ENCODE assay signal across 15 cellular contexts in the genomic region with DNA sequence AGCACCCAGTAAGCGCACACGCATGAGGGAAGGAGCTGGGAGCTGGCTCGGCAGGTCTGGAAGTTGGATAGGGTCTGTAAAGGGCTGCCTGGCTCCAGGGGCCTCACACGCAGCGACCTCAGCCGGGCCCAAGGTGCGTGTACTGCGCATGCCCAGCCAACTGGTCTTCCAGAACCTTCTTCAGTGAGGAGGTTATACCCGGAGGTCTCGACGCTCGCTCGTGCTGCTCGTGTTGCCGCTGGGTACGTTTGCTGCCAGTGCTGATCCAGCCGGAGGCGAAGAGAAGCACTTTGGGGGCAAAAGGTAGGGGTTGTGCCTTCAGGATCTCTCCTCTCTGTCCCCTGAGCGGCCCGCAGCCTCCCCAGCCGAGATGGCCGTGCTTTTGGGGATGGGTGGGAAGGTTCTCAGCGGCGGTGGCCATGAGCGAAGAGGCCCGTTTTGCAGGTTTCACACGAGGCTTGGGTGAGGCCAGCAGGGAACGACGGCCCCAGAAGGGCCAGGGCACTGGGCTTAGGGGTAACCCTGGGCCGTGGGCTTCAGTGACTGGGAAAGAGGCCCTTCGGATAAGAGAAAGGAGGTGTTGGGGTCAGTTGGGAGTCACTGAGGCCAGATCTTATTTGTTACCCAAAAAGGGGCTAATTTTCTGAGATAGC. TPM values are rescaled to one million over a fixed set of nuclear protein-coding genes. Genes with fewer than 3 reads are reported as not detected.
A peak's percentile ranks its signal among the peaks of the same experiment; 100 is the strongest.
DNase-seq lines count a peak whose midpoint lies in the region; ATAC-seq and TF ChIP-seq lines count a peak whose summit lies in the region.
"Had no signal": no experiment of that assay in that cellular context is flagged by ENCODE, and none has a peak within 500 bp of the region (broad histone marks: within the 10 kb centered on the region; RNA-seq: fewer than 3 reads in every experiment).

No MANE protein-coding gene starts in this region.

- H3K27me3 Mint-ChIP-seq in activated T-helper 17 cell treated with anti-CD3 and anti-CD28 coated beads, Interleukin-2, amount 50 U/mL, for 72 hours: peaks cover 8% of the 10 kb centered on the region

- H3K4me3 ChIP-seq in SJSA1: no peak overlapping the region
- peak overlapping the region in 3 of 4 donors; percentile 27 to 48 (median 36) for H3K4me3 ChIP-seq in esophagus muscularis mucosa
- no peak overlapping the region for H3K4me3 ChIP-seq in transverse colon

- TF ChIP-seq CTCF in esophagus muscularis mucosa (IDR thresholded peaks at IDR 0.05) (no peak), omental fat pad (IDR thresholded peaks at IDR 0.05) (no peak), transverse colon (IDR thresholded peaks at IDR 0.05) (no peak)

- no peaks in the 10 kb centered on the region for H3K27me3 ChIP-seq in SJSA1 (replicated peaks)
- no peaks in the 10 kb centered on the region for H3K27me3 ChIP-seq in esophagus muscularis mucosa
- no peaks in the 10 kb centered on the region for H3K27me3 ChIP-seq in transverse colon

- H3K4me1 Mint-ChIP-seq in activated T-helper 17 cell treated with anti-CD3 and anti-CD28 coated beads, Interleukin-2, amount 50 U/mL, for 72 hours: no peaks in the 10 kb centered on the region
- H3K4me1 Mint-ChIP-seq: CD8-positive, alpha-beta memory T cell had no signal

- H3K4me3 Mint-ChIP-seq in activated T-helper 17 cell treated with anti-CD3 and anti-CD28 coated beads, Interleukin-2, amount 50 U/mL, for 72 hours: no peak overlapping the region
- H3K4me3 Mint-ChIP-seq: activated CD8-positive, alpha-beta T cell treated with anti-CD3 and anti-CD28 coated beads, Interleukin-2, amount 10 ng/mL, durations not matched to agents 7 days and 5 days; CD8-positive, alpha-beta memory T cell had no signal

- TF ChIP-seq EP300 in esophagus muscularis mucosa (IDR thresholded peaks at IDR 0.05) (no peak), transverse colon (IDR thresholded peaks at IDR 0.05; ENCODE audit: low read depth) (no peak)

- intact Hi-C loops in esophagus muscularis mucosa (cut with DNase I): no loop called here
- intact Hi-C loops in transverse colon (cut with DNase I; ENCODE audit: low total_unique reads): no loop called here

- in situ Hi-C loops in transverse colon (cut with MboI; ENCODE audit: low pct_ligation_motif_present in 1 of 4, low pct_unique_long_range_greater_than_20kb in 1 of 4, low sequenced_read_pairs in 3 of 4): no loop called here

- no peak for DNase-seq in SJSA1 (ENCODE audit: low read depth in 1 of 2, low spot score in 2 of 2)
- DNase-seq in esophagus muscularis mucosa (ENCODE audit: extremely low spot score): no peak
- no peak for DNase-seq in omental fat pad (ENCODE audit: low spot score)
- DNase-seq in transverse colon: no peak
- no peak for DNase-seq in A172 (ENCODE audit: low spot score)
- DNase-seq in NCI-H82 treated with DMSO at 0.1 percent for 48 hours (lab: John Stamatoyannopoulos, UW; ENCODE audit: unreplicated experiment): no peak
- DNase-seq: activated CD8-positive, alpha-beta T cell treated with anti-CD3 and anti-CD28 coated beads, Interleukin-2, amount 10 ng/mL, durations not matched to agents 7 days and 5 days; activated naive CD4-positive, alpha-beta T cell treated with Interleukin-2 at 50 U/mL for 16 hours; CD8-positive, alpha-beta memory T cell; KBM-7; NCI-H1694 treated with DMSO at 0.1 percent for 48 hours; NCI-H510A treated with DMSO at 0.1 percent for 48 hours; stimulated activated CD4-positive, alpha-beta T cell treated with anti-CD3 and anti-CD28 coated beads, Interleukin-4, amount 100 ng/mL, for 24 hours; stimulated activated naive B cell treated with anti-CD40 and anti-IgM and Interleukin-4, amounts not matched to agents 10 μg/mL and 1 μg/mL and 100 μg/mL, for 72 hours had no signal

- H3K9me3 ChIP-seq in SJSA1 (replicated peaks) (no peaks in the 10 kb centered on the region; the same call in 1 of the 2 replicates), esophagus muscularis mucosa (no peaks in the 10 kb centered on the region), transverse colon (no peaks in the 10 kb centered on the region)

- H3K9me3 Mint-ChIP-seq in activated T-helper 17 cell treated with anti-CD3 and anti-CD28 coated beads, Interleukin-2, amount 50 U/mL, for 72 hours: no peaks in the 10 kb centered on the region
- H3K9me3 Mint-ChIP-seq: CD8-positive, alpha-beta memory T cell; stimulated activated naive B cell treated with anti-CD40 and anti-IgM and Interleukin-4, amounts not matched to agents 10 μg/mL and 1 μg/mL and 100 μg/mL, for 72 hours had no signal

- no peaks in the 10 kb centered on the region for H3K36me3 ChIP-seq in SJSA1
- no peaks in the 10 kb centered on the region for H3K36me3 ChIP-seq in esophagus muscularis mucosa
- no peaks in the 10 kb centered on the region for H3K36me3 ChIP-seq in transverse colon

- H3K4me1 ChIP-seq in SJSA1 (replicated peaks): peaks cover 34% of the 10 kb centered on the region
- peaks cover 5 to 20% (median 14%) of the 10 kb centered on the region in 4 donors for H3K4me1 ChIP-seq in esophagus muscularis mucosa
- peaks cover 0 to 40% (median 0%) of the 10 kb centered on the region in 4 donors for H3K4me1 ChIP-seq in transverse colon

- no peak for TF ChIP-seq POLR2A in esophagus muscularis mucosa (IDR thresholded peaks at IDR 0.05; ENCODE audit: low read depth)
- no peak for TF ChIP-seq POLR2A in transverse colon (IDR thresholded peaks at IDR 0.05)

- no peaks in the 10 kb centered on the region for H3K36me3 Mint-ChIP-seq in activated T-helper 17 cell treated with anti-CD3 and anti-CD28 coated beads, Interleukin-2, amount 50 U/mL, for 72 hours (ENCODE audit: low read depth)
- H3K36me3 Mint-ChIP-seq: CD8-positive, alpha-beta memory T cell; stimulated activated naive B cell treated with anti-CD40 and anti-IgM and Interleukin-4, amounts not matched to agents 10 μg/mL and 1 μg/mL and 100 μg/mL, for 72 hours had no signal

- H3K27ac Mint-ChIP-seq in activated T-helper 17 cell treated with anti-CD3 and anti-CD28 coated beads, Interleukin-2, amount 50 U/mL, for 72 hours: no peak overlapping the region
- H3K27ac Mint-ChIP-seq: activated CD8-positive, alpha-beta T cell treated with anti-CD3 and anti-CD28 coated beads, Interleukin-2, amount 10 ng/mL, durations not matched to agents 7 days and 5 days; CD8-positive, alpha-beta memory T cell had no signal

- 99% methylated on average over 24 of the region's 31 CpGs for WGBS in esophagus muscularis mucosa
- WGBS in transverse colon (ENCODE audit: low coverage in 1 of 2), 2 donors: 90 to 97% methylated on average over 9 to 31 of the region's 31 CpGs

- H3K27ac ChIP-seq in SJSA1 (peak overlapping the region; percentile 98), esophagus muscularis mucosa (replicated peaks in 1 of 4) (peak overlapping the region; percentile 52 to 69 (median 64)), transverse colon (peak overlapping the region; percentile 58 to 71 (median 64))

- peak; percentile 26 for ATAC-seq in omental fat pad (ENCODE audit: low FRiP score)
- ATAC-seq in activated T-helper 17 cell treated with anti-CD3 and anti-CD28 coated beads, Interleukin-2, amount 50 U/mL, for 72 hours (replicated peaks): no peak
- ATAC-seq: activated CD8-positive, alpha-beta T cell treated with anti-CD3 and anti-CD28 coated beads, Interleukin-2, amount 10 ng/mL, durations not matched to agents 7 days and 5 days had no signal

RNA-seq across cellular contexts. Expression of a gene that starts 3.8 kb away (rescaled TPM):
- not detected in 2 replicates for total RNA-seq in SJSA1 (2014; rRNA removed; shearing (Covaris generic))
- total RNA-seq in esophagus muscularis mucosa (under 1 TPM in 3 of 4 donors, not detected in 1; 0.11 to 0.17 (median 0.13) TPM), omental fat pad (1 to 10 TPM in 2 of 4 donors, under 1 TPM in 1, not detected in 1; 0.74 to 5.2 (median 1.8) TPM), transverse colon (1 to 10 TPM in 1 of 4 donors, not detected in 3; 2.5 TPM)
- total RNA-seq in A172 (2014; rRNA removed; shearing (Covaris generic)): not detected in 2 replicates
- 1 to 10 TPM in 1 of 2 donors, under 1 TPM in 1; 0.45 to 3.4 TPM for total RNA-seq in activated T-helper 17 cell treated with anti-CD3 and anti-CD28 coated beads, Interleukin-2, amount 50 U/mL, for 72 hours
- total RNA-seq: activated CD8-positive, alpha-beta T cell treated with anti-CD3 and anti-CD28 coated beads, Interleukin-2, amount 10 ng/mL, durations not matched to agents 7 days and 5 days had no signal

RNA-seq across cellular contexts. Expression of a gene that starts 12.2 kb away (rescaled TPM):
- total RNA-seq in SJSA1 (2014; rRNA removed; shearing (Covaris generic)): 0.29 TPM in 1 of 2 replicates, not detected in the other
- total RNA-seq in esophagus muscularis mucosa (under 1 TPM in 1 of 4 donors, not detected in 3; 0.50 TPM), omental fat pad (1 to 10 TPM in 2 of 4 donors, under 1 TPM in 1, not detected in 1; 0.46 to 3.5 (median 1.7) TPM), transverse colon (1 to 10 TPM in 1 of 4 donors, not detected in 3; 3.0 TPM)
- total RNA-seq in A172 (2014; rRNA removed; shearing (Covaris generic)): not detected in 2 replicates
- total RNA-seq in activated T-helper 17 cell treated with anti-CD3 and anti-CD28 coated beads, Interleukin-2, amount 50 U/mL, for 72 hours: 1 to 10 TPM; 1.1 to 3.3 TPM
- total RNA-seq: activated CD8-positive, alpha-beta T cell treated with anti-CD3 and anti-CD28 coated beads, Interleukin-2, amount 10 ng/mL, durations not matched to agents 7 days and 5 days had no signal

RNA-seq across cellular contexts. Expression of a gene that starts 20.4 kb away (rescaled TPM):
- total RNA-seq in SJSA1 (2014; rRNA removed; shearing (Covaris generic)): 41.0 and 45.1 TPM in 2 replicates
- total RNA-seq in esophagus muscularis mucosa (10 to 100 TPM; 30.6 to 38.2 (median 35.7) TPM), omental fat pad (10 to 100 TPM; 31.8 to 50.2 (median 35.8) TPM), transverse colon (10 to 100 TPM in 3 of 4 donors, 1 to 10 TPM in 1; 6.7 to 27.5 (median 20.4) TPM)
- 18.7 and 22.4 TPM in 2 replicates for total RNA-seq in A172 (2014; rRNA removed; shearing (Covaris generic))
- 10 to 100 TPM; 27.0 to 56.8 TPM for total RNA-seq in activated T-helper 17 cell treated with anti-CD3 and anti-CD28 coated beads, Interleukin-2, amount 50 U/mL, for 72 hours

RNA-seq across cellular contexts. Expression of a gene that starts 24.7 kb away (rescaled TPM):
- not detected in 2 replicates for total RNA-seq in SJSA1 (2014; rRNA removed; shearing (Covaris generic))
- total RNA-seq in esophagus muscularis mucosa (not detected), omental fat pad (1 to 10 TPM in 2 of 4 donors, not detected in 2; 1.3 to 1.6 TPM), transverse colon (not detected)
- total RNA-seq in A172 (2014; rRNA removed; shearing (Covaris generic)): not detected in 2 replicates
- total RNA-seq in activated T-helper 17 cell treated with anti-CD3 and anti-CD28 coated beads, Interleukin-2, amount 50 U/mL, for 72 hours: not detected
- total RNA-seq: activated CD8-positive, alpha-beta T cell treated with anti-CD3 and anti-CD28 coated beads, Interleukin-2, amount 10 ng/mL, durations not matched to agents 7 days and 5 days had no signal

Comparison
In these comparisons a context has a peak if more than half of its experiments do, and no peak if none do; other contexts are left out.
1. H3K4me3 ChIP-seq: peak in esophagus muscularis mucosa (3 of 4); none in SJSA1 (single experiment) and transverse colon (0 of 4).
2. Peak in every context shown above with its lines, with median percentiles within 50 percentile points of each other: H3K27ac ChIP-seq.